ENCODE assay signal across 12 cellular contexts in the genomic region with DNA sequence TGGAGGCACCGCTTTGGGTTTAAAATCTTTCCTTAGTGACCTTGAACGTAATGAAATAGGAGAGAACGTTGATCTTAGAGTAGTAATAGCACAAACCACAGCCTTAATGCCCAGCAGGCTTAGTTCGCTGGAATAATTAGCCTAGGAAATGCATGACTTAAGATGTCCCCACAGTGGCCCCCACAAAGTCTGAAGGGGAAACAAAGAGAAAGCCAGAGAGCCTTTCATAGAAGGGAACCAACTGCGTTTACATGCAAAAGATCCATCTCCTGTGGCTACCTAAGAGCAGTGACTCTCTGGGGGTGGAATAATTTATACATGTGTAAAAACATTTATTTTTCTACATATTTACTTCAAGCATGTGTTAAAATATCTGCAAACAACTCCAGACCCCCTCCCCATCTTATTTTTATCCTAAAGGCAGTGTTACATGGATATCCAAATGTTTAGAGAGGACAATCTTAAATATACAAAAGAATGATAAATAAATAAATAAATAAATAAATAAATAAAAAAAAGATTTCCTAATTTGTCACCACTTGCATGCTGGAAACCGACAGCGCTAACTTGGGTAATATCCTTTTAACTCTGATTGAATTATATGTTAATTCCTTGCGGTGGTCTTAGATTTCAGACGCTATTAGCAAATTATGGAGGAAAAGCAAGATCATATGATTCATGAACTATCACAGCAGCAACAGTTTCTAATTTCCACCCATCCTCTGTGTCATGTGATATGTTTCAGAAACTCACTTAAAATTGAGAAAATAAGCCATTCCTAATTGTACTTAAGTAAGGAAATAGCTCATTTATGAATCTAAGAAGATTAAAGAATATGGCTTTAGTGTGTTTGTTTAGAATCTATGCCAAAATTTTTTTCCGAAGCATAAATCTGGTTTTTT. TPM values are rescaled to one million over a fixed set of nuclear protein-coding genes. Genes with fewer than 3 reads are reported as not detected.
A peak's percentile ranks its signal among the peaks of the same experiment; 100 is the strongest.
DNase-seq lines count a peak whose midpoint lies in the region; TF ChIP-seq lines count a peak whose summit lies in the region.
"Had no signal": no experiment of that assay in that cellular context is flagged by ENCODE, and none has a peak within 500 bp of the region (broad histone marks: within the 10 kb centered on the region; RNA-seq: fewer than 3 reads in every experiment).

No MANE protein-coding gene starts in this region.

- H3K4me3 ChIP-seq in A673 (ENCODE audit: low read depth, low read length, poor library complexity, severe bottlenecking) = no peak overlapping the region
- peak overlapping the region; percentile 19 for H3K4me3 ChIP-seq in HUES64 (ENCODE audit: low read length)
- peak overlapping the region in 1 of 4 donors; percentile 52 for H3K4me3 ChIP-seq in esophagus squamous epithelium
- H3K4me3 ChIP-seq: MG63 had no signal

- intact Hi-C loops in A673 (cut with micrococcal nuclease; ENCODE audit: unreplicated experiment) = no loop called here
- intact Hi-C loops in esophagus squamous epithelium (cut with DNase I) = no loop called here

- H3K9me3 ChIP-seq in A673 (ENCODE audit: low read depth, low read length, poor library complexity, severe bottlenecking) (no peaks in the 10 kb centered on the region), HUES64 (ENCODE audit: insufficient read depth, low read depth, low read length) (peaks cover 2% of the 10 kb centered on the region; the same call in 1 of the 2 replicates), esophagus squamous epithelium (no peaks in the 10 kb centered on the region)

- no TSS peak for BruUV-seq in A673 (replicated peaks; lab: Mats Ljungman, UMichigan)

- H3K27me3 Mint-ChIP-seq in osteocyte (ENCODE audit: unreplicated experiment) = no peaks in the 10 kb centered on the region

- CTCF ChIA-PET in A673 (lab: Charles Lee) = interaction anchor here (0.6 kb wide), 1 partner anchor 23 kb away, joined by 3 read pairs; no protein-coding TSS in a partner anchor

- H3K4me3 Mint-ChIP-seq in osteocyte (ENCODE audit: unreplicated experiment) = peak overlapping the region; percentile 71

- H3K27me3 ChIP-seq in A673 (replicated peaks; ENCODE audit: insufficient read depth, low read depth, low read length, poor library complexity) (no peaks in the 10 kb centered on the region), HUES64 (ENCODE audit: insufficient read depth, low read length) (peaks cover 54% of the 10 kb centered on the region), esophagus squamous epithelium (peaks cover 0 to 10% (median 0%) of the 10 kb centered on the region in 4 donors)
- H3K27me3 ChIP-seq: MG63 had no signal

- H3K4me1 ChIP-seq in A673 (ENCODE audit: insufficient read depth, low read length, poor library complexity, severe bottlenecking) (peaks cover 51% of the 10 kb centered on the region), HUES64 (ENCODE audit: insufficient read depth, low read length) (peaks cover 56% of the 10 kb centered on the region), esophagus squamous epithelium (peaks cover 25 to 50% (median 43%) of the 10 kb centered on the region in 3 donors)

- peaks cover 10% of the 10 kb centered on the region for H3K36me3 Mint-ChIP-seq in osteocyte (ENCODE audit: unreplicated experiment)

- H3K9me3 Mint-ChIP-seq in osteocyte (ENCODE audit: unreplicated experiment) = peaks cover 12% of the 10 kb centered on the region

- no peaks in the 10 kb centered on the region for H3K36me3 ChIP-seq in A673 (ENCODE audit: insufficient read depth, low read length, poor library complexity, severe bottlenecking)
- H3K36me3 ChIP-seq in HUES64 (ENCODE audit: insufficient read depth, low read length) = no peaks in the 10 kb centered on the region
- no peaks in the 10 kb centered on the region for H3K36me3 ChIP-seq in esophagus squamous epithelium
- H3K36me3 ChIP-seq: MG63 had no signal

- POLR2A ChIA-PET in A673 (lab: Charles Lee; ENCODE audit: low non-redundant PET) = no interaction called here

- WGBS in HUES64 = 13% methylated on average over 8 of the region's 10 CpGs
- 43 to 44% methylated on average over 10 of the region's 10 CpGs for WGBS in esophagus squamous epithelium, 2 donors

- H3K27ac ChIP-seq in A673 (ENCODE audit: low read depth, low read length, poor library complexity, severe bottlenecking) = no peak overlapping the region
- H3K27ac ChIP-seq in HUES64 (ENCODE audit: low read depth, low read length) = peak overlapping the region; percentile 48; the same call in 1 of the 2 replicates
- peak overlapping the region in 3 of 4 donors; percentile 18 to 77 (median 66) for H3K27ac ChIP-seq in esophagus squamous epithelium

- H3K27ac Mint-ChIP-seq in osteocyte (ENCODE audit: unreplicated experiment) = peak overlapping the region; percentile 98

- H3K9ac ChIP-seq in HUES64 (ENCODE audit: low read depth, low read length) = peak overlapping the region; percentile 2; the same call in 1 of the 2 replicates

- TF ChIP-seq CTCF in A673 (conservative IDR thresholded peaks at IDR 0.05; ENCODE audit: low read depth, low read length) (no peak), esophagus squamous epithelium (IDR thresholded peaks at IDR 0.05) (no peak), osteocyte (IDR thresholded peaks at IDR 0.05) (no peak)

- no peak for TF ChIP-seq POLR2A in esophagus squamous epithelium (IDR thresholded peaks at IDR 0.05)

- DNase-seq in A673 (ENCODE audit: low spot score) = peak; percentile 31
- no peak for DNase-seq in esophagus squamous epithelium (lab: John Stamatoyannopoulos, UW)
- no peak for DNase-seq in osteocyte (ENCODE audit: extremely low spot score, unreplicated experiment)
- no peak for DNase-seq in amygdala (lab: John Stamatoyannopoulos, UW)
- DNase-seq in NCI-H2171 (lab: John Stamatoyannopoulos, UW) = no peak
- DNase-seq in HT-29 (ENCODE audit: low spot score) = no peak
- no peak for DNase-seq in OCI-M1 (lab: John Stamatoyannopoulos, UW)
- DNase-seq: effector CD4-positive, alpha-beta T cell; MG63; NCI-H526 treated with DMSO at 0.1 percent for 48 hours; nucleus accumbens had no signal

- H3K4me1 Mint-ChIP-seq in osteocyte (ENCODE audit: unreplicated experiment) = peaks cover 56% of the 10 kb centered on the region

RNA-seq across cellular contexts. Expression of gene CYP1B1, which starts 23.4 kb away (rescaled TPM):
- total RNA-seq in A673 (2021) = 0.92 and 3.0 TPM in 2 replicates
- polyA plus RNA-seq in HUES64 (2013, experiment 1 of 2) = 2.9 TPM
- polyA plus RNA-seq in HUES64 (2013, experiment 2 of 2) = 3.2 TPM
- total RNA-seq in esophagus squamous epithelium = 10 to 100 TPM in 2 of 4 donors, 1 to 10 TPM in 2; 1.0 to 20.6 (median 12.8) TPM
- total RNA-seq in osteocyte = 137 and 145 TPM in 2 replicates
- total RNA-seq in HT-29 (2014; rRNA removed; shearing (Covaris generic)) = 13.5 and 17.7 TPM in 2 replicates
